In genomic region chr18:48213791-48214190, GRCh38 we compare ENCODE assay signal across 34 cellular contexts.
"Had no signal": no experiment of that assay in that cellular context is flagged by ENCODE, and none has a peak within 500 bp of the region (broad histone marks: within the 10 kb centered on the region; RNA-seq: fewer than 3 reads in every experiment).

No MANE protein-coding gene starts in this region.

- DNase-seq: activated B cell treated with CpG ODN at 0.5 μM for 24 hours; activated CD4-positive, alpha-beta memory T cell treated with anti-CD3 and anti-CD28 coated beads, Interleukin-2, amount 10 ng/mL, durations not matched to agents 7 days and 5 days; activated CD4-positive, alpha-beta T cell treated with anti-CD3 and anti-CD28 coated beads for 4 hours; activated CD4-positive, alpha-beta T cell treated with anti-CD3 and anti-CD28 coated beads, Interleukin-2, amount 10 ng/mL, durations not matched to agents 7 days and 5 days; activated CD4-positive, alpha-beta T cell treated with anti-CD3 and anti-CD28 coated beads, Interleukin-2, amount 50 U/mL, for 48 hours; activated CD4-positive, CD25-positive, alpha-beta regulatory T cell treated with anti-CD3 and anti-CD28 coated beads, Interleukin-2, amount 50 U/mL, for 72 hours; activated CD8-positive, alpha-beta memory T cell treated with anti-CD3 and anti-CD28 coated beads for 24 hours; activated CD8-positive, alpha-beta memory T cell treated with anti-CD3 and anti-CD28 coated beads, Interleukin-2, amount 10 ng/mL, durations not matched to agents 7 days and 5 days; activated CD8-positive, alpha-beta memory T cell treated with anti-CD3 and anti-CD28 coated beads, Interleukin-2, amount 50 U/mL, for 48 hours; activated CD8-positive, alpha-beta T cell treated with anti-CD3 and anti-CD28 coated beads, Interleukin-2, amount 10 ng/mL, durations not matched to agents 7 days and 5 days; activated effector memory CD4-positive, alpha-beta T cell treated with anti-CD3 and anti-CD28 coated beads, Interleukin-2, amount 50 U/mL, for 16 hours; activated gamma-delta T cell treated with Interleukin-2 at 50 U/mL for 16 hours; activated naive CD4-positive, alpha-beta T cell; activated naive CD4-positive, alpha-beta T cell treated with anti-CD3 and anti-CD28 coated beads for 36 hours; activated naive CD4-positive, alpha-beta T cell treated with anti-CD3 and anti-CD28 coated beads, Interleukin-2, amount 50 U/mL, for 16 hours; activated naive CD8-positive, alpha-beta T cell treated with anti-CD3 and anti-CD28 coated beads for 36 hours; activated T-cell treated with anti-CD3 and anti-CD28 coated beads, Interleukin-2, amount 50 U/mL, for 4 hours; activated T-cell treated with anti-CD3 and anti-CD28 coated beads, Interleukin-2, amount 50 U/mL, for 72 hours; adrenal gland; amniotic stem cell; aorta; body of pancreas; brain microvascular endothelial cell; central memory CD4-positive, alpha-beta T cell; T-helper 1 cell; T-helper 2 cell; T-helper 9 cell had no signal

- H3K4me3 ChIP-seq: adrenal gland, body of pancreas, breast epithelium had no signal

- H3K27ac ChIP-seq: adrenal gland, body of pancreas, brain microvascular endothelial cell, breast epithelium, VCaP had no signal

- H3K36me3 Mint-ChIP-seq: activated CD8-positive, alpha-beta memory T cell treated with anti-CD3 and anti-CD28 coated beads, Interleukin-2, amount 10 ng/mL, durations not matched to agents 7 days and 5 days; activated naive CD4-positive, alpha-beta T cell treated with anti-CD3 and anti-CD28 coated beads, Interleukin-2, amount 50 U/mL, for 72 hours; activated naive CD8-positive, alpha-beta T cell treated with anti-CD3 and anti-CD28 coated beads for 36 hours had no signal

- ATAC-seq: activated CD8-positive, alpha-beta memory T cell treated with anti-CD3 and anti-CD28 coated beads, Interleukin-2, amount 10 ng/mL, durations not matched to agents 7 days and 5 days; activated CD8-positive, alpha-beta T cell treated with anti-CD3 and anti-CD28 coated beads, Interleukin-2, amount 10 ng/mL, durations not matched to agents 7 days and 5 days; activated naive CD4-positive, alpha-beta T cell treated with anti-CD3 and anti-CD28 coated beads, Interleukin-2, amount 50 U/mL, for 72 hours; activated T-cell treated with anti-CD3 and anti-CD28 coated beads, Interleukin-2, amount 50 U/mL, for 4 hours; activated T-cell treated with anti-CD3 and anti-CD28 coated beads, Interleukin-2, amount 50 U/mL, for 72 hours; activated T-helper 17 cell treated with anti-CD3 and anti-CD28 coated beads, Interleukin-2, amount 50 U/mL, for 72 hours; body of pancreas had no signal

- H3K9me3 Mint-ChIP-seq: activated CD4-positive, alpha-beta memory T cell treated with anti-CD3 and anti-CD28 coated beads, Interleukin-2, amount 10 ng/mL, durations not matched to agents 7 days and 5 days; activated CD4-positive, alpha-beta T cell treated with anti-CD3 and anti-CD28 coated beads, Interleukin-2, amount 10 ng/mL, durations not matched to agents 7 days and 5 days; activated naive CD4-positive, alpha-beta T cell treated with anti-CD3 and anti-CD28 coated beads for 36 hours; activated naive CD8-positive, alpha-beta T cell treated with anti-CD3 and anti-CD28 coated beads for 36 hours; activated T-cell treated with anti-CD3 and anti-CD28 coated beads, Interleukin-2, amount 50 U/mL, for 4 hours; activated T-cell treated with anti-CD3 and anti-CD28 coated beads, Interleukin-2, amount 50 U/mL, for 72 hours; activated T-helper 1 cell treated with anti-CD3 and anti-CD28 coated beads, Interleukin-12 subunit alpha, Interleukin-12 subunit beta, Interleukin-2, Interleukin-4 antibody, amounts not matched to agents 30 ng/mL and 10 ng/mL and 1 ng/mL, durations not matched to agents 14 hours and 24 hours and 36 hours; activated T-helper 17 cell treated with anti-CD3 and anti-CD28 coated beads, Interleukin-2, amount 50 U/mL, for 72 hours; T-helper 1 cell treated with Interleukin-12 subunit alpha and Interleukin-12 subunit beta and Interleukin-4 antibody, amounts not matched to agents 30 μg/mL and 1 μg/mL, for 36 hours; T-helper 2 cell treated with Interferon-gamma antibody and Interleukin-4, amounts not matched to agents 5 μg/mL and 100 μg/mL, for 36 hours had no signal

- H3K36me3 ChIP-seq: adrenal gland, brain microvascular endothelial cell, breast epithelium had no signal

- H3K27ac Mint-ChIP-seq: activated B cell treated with CpG ODN at 0.5 μM for 24 hours; activated CD4-positive, alpha-beta memory T cell treated with anti-CD3 and anti-CD28 coated beads, Interleukin-2, amount 10 ng/mL, durations not matched to agents 7 days and 5 days; activated CD4-positive, alpha-beta T cell treated with anti-CD3 and anti-CD28 coated beads, Interleukin-2, amount 10 ng/mL, durations not matched to agents 7 days and 5 days; activated CD8-positive, alpha-beta memory T cell treated with anti-CD3 and anti-CD28 coated beads, Interleukin-2, amount 10 ng/mL, durations not matched to agents 7 days and 5 days; activated CD8-positive, alpha-beta T cell treated with anti-CD3 and anti-CD28 coated beads, Interleukin-2, amount 10 ng/mL, durations not matched to agents 7 days and 5 days; activated naive CD4-positive, alpha-beta T cell treated with anti-CD3 and anti-CD28 coated beads for 36 hours; activated naive CD4-positive, alpha-beta T cell treated with anti-CD3 and anti-CD28 coated beads, Interleukin-2, amount 50 U/mL, for 72 hours; activated naive CD8-positive, alpha-beta T cell treated with anti-CD3 and anti-CD28 coated beads for 36 hours; activated T-cell treated with anti-CD3 and anti-CD28 coated beads, Interleukin-2, amount 50 U/mL, for 72 hours; activated T-helper 1 cell treated with anti-CD3 and anti-CD28 coated beads, Interleukin-12 subunit alpha, Interleukin-12 subunit beta, Interleukin-2, Interleukin-4 antibody, amounts not matched to agents 30 ng/mL and 10 ng/mL and 1 ng/mL, durations not matched to agents 14 hours and 24 hours and 36 hours; activated T-helper 17 cell treated with anti-CD3 and anti-CD28 coated beads, Interleukin-2, amount 50 U/mL, for 72 hours; T-helper 1 cell treated with Interleukin-12 subunit alpha and Interleukin-12 subunit beta and Interleukin-4 antibody, amounts not matched to agents 30 μg/mL and 1 μg/mL, for 36 hours; T-helper 2 cell treated with Interferon-gamma antibody and Interleukin-4, amounts not matched to agents 5 μg/mL and 100 μg/mL, for 36 hours had no signal

- H3K4me3 Mint-ChIP-seq: activated B cell treated with CpG ODN at 0.5 μM for 24 hours; activated CD4-positive, alpha-beta memory T cell treated with anti-CD3 and anti-CD28 coated beads, Interleukin-2, amount 10 ng/mL, durations not matched to agents 7 days and 5 days; activated CD4-positive, alpha-beta T cell treated with anti-CD3 and anti-CD28 coated beads, Interleukin-2, amount 10 ng/mL, durations not matched to agents 7 days and 5 days; activated CD8-positive, alpha-beta memory T cell treated with anti-CD3 and anti-CD28 coated beads, Interleukin-2, amount 10 ng/mL, durations not matched to agents 7 days and 5 days; activated CD8-positive, alpha-beta T cell treated with anti-CD3 and anti-CD28 coated beads, Interleukin-2, amount 10 ng/mL, durations not matched to agents 7 days and 5 days; activated naive CD4-positive, alpha-beta T cell treated with anti-CD3 and anti-CD28 coated beads for 36 hours; activated naive CD8-positive, alpha-beta T cell treated with anti-CD3 and anti-CD28 coated beads for 36 hours; activated T-cell treated with anti-CD3 and anti-CD28 coated beads, Interleukin-2, amount 50 U/mL, for 4 hours; activated T-cell treated with anti-CD3 and anti-CD28 coated beads, Interleukin-2, amount 50 U/mL, for 72 hours; activated T-helper 1 cell treated with anti-CD3 and anti-CD28 coated beads, Interleukin-12 subunit alpha, Interleukin-12 subunit beta, Interleukin-2, Interleukin-4 antibody, amounts not matched to agents 30 ng/mL and 10 ng/mL and 1 ng/mL, durations not matched to agents 14 hours and 24 hours and 36 hours; activated T-helper 17 cell treated with anti-CD3 and anti-CD28 coated beads, Interleukin-2, amount 50 U/mL, for 72 hours; T-helper 1 cell treated with Interleukin-12 subunit alpha and Interleukin-12 subunit beta and Interleukin-4 antibody, amounts not matched to agents 30 μg/mL and 1 μg/mL, for 36 hours; T-helper 2 cell treated with Interferon-gamma antibody and Interleukin-4, amounts not matched to agents 5 μg/mL and 100 μg/mL, for 36 hours had no signal

- H3K27me3 Mint-ChIP-seq: activated naive CD8-positive, alpha-beta T cell treated with anti-CD3 and anti-CD28 coated beads for 36 hours; activated T-helper 17 cell treated with anti-CD3 and anti-CD28 coated beads, Interleukin-2, amount 50 U/mL, for 72 hours had no signal

- H3K9me3 ChIP-seq: adrenal gland, body of pancreas, breast epithelium had no signal

- H3K4me1 Mint-ChIP-seq: activated B cell treated with CpG ODN at 0.5 μM for 24 hours; activated CD4-positive, alpha-beta memory T cell treated with anti-CD3 and anti-CD28 coated beads, Interleukin-2, amount 10 ng/mL, durations not matched to agents 7 days and 5 days; activated CD4-positive, alpha-beta T cell treated with anti-CD3 and anti-CD28 coated beads, Interleukin-2, amount 10 ng/mL, durations not matched to agents 7 days and 5 days; activated CD8-positive, alpha-beta memory T cell treated with anti-CD3 and anti-CD28 coated beads, Interleukin-2, amount 10 ng/mL, durations not matched to agents 7 days and 5 days; activated naive CD8-positive, alpha-beta T cell treated with anti-CD3 and anti-CD28 coated beads for 36 hours; activated T-helper 17 cell treated with anti-CD3 and anti-CD28 coated beads, Interleukin-2, amount 50 U/mL, for 72 hours had no signal

- H3K27me3 ChIP-seq: adrenal gland, body of pancreas, brain microvascular endothelial cell, breast epithelium had no signal

- H3K4me1 ChIP-seq: adrenal gland, breast epithelium had no signal
